8 cellular contexts compared by ENCODE assay signal in genomic region chr5:172771439-172772111, GRCh38. TPM values are rescaled to one million over a fixed set of nuclear protein-coding genes. Genes with fewer than 3 reads are reported as not detected.
DNase-seq lines count a peak whose midpoint lies in the region; ATAC-seq and TF ChIP-seq lines count a peak whose summit lies in the region.

No MANE protein-coding gene starts in this region.

- peaks cover 11% of the 10 kb centered on the region for H3K36me3 Mint-ChIP-seq in activated CD4-positive, alpha-beta T cell treated with anti-CD3 and anti-CD28 coated beads, Interleukin-2, amount 10 ng/mL, durations not matched to agents 7 days and 5 days (ENCODE audit: low read depth)
- H3K36me3 Mint-ChIP-seq in memory B cell: peaks cover 16% of the 10 kb centered on the region

- H3K4me3 Mint-ChIP-seq in activated CD4-positive, alpha-beta T cell treated with anti-CD3 and anti-CD28 coated beads, Interleukin-2, amount 10 ng/mL, durations not matched to agents 7 days and 5 days: peak overlapping the region; percentile 87
- H3K4me3 Mint-ChIP-seq in memory B cell: peak overlapping the region; percentile 95

- H3F3A ChIP-seq in PC-3 (ENCODE audit: low read length, unreplicated experiment): peaks cover 18% of the 10 kb centered on the region

- no peaks in the 10 kb centered on the region for H3K27me3 Mint-ChIP-seq in activated CD4-positive, alpha-beta T cell treated with anti-CD3 and anti-CD28 coated beads, Interleukin-2, amount 10 ng/mL, durations not matched to agents 7 days and 5 days
- no peaks in the 10 kb centered on the region for H3K27me3 Mint-ChIP-seq in memory B cell

- peaks cover 57% of the 10 kb centered on the region for H3K4me1 ChIP-seq in PC-3 (ENCODE audit: insufficient read depth, low read length)
- H3K4me1 ChIP-seq in urinary bladder (ENCODE audit: insufficient read depth): no peaks in the 10 kb centered on the region

- POLR2A ChIA-PET in activated CD4-positive, alpha-beta T cell treated with anti-CD3 and anti-CD28 coated beads, Interleukin-2, amount 10 ng/mL, durations not matched to agents 7 days and 5 days (lab: Charles Lee): interaction anchor here (0.5 to 0.7 kb wide), 3 partner anchors 11 to 584 kb away, joined by 3 to 5 read pairs (median 4); no protein-coding TSS in a partner anchor
- POLR2A ChIA-PET in PC-3 (lab: Charles Lee; ENCODE audit: unreplicated experiment): interaction anchor here (0.5 to 1.3 kb wide), 9 partner anchors 11 to 1171 kb away, joined by 3 to 16 read pairs (median 4); no protein-coding TSS in a partner anchor

- peak overlapping the region; percentile 90 for H3K27ac ChIP-seq in PC-3 (ENCODE audit: low read length)
- peak overlapping the region; percentile 98 for H3K27ac ChIP-seq in urinary bladder (ENCODE audit: low read depth)

- H3K79me2 ChIP-seq in PC-3 (ENCODE audit: low read length): peaks cover 35% of the 10 kb centered on the region

- H3K9me3 ChIP-seq in PC-3 (ENCODE audit: low read length): no peaks in the 10 kb centered on the region

- DNase-seq in activated CD4-positive, alpha-beta T cell treated with anti-CD3 and anti-CD28 coated beads, Interleukin-2, amount 10 ng/mL, durations not matched to agents 7 days and 5 days: no peak
- no peak for DNase-seq in activated CD4-positive, alpha-beta T cell treated with anti-CD3 and anti-CD28 coated beads, Interleukin-2, amount 50 U/mL, for 1 hour
- DNase-seq in PC-3: peak; percentile 51
- DNase-seq in cerebellar cortex (ENCODE audit: low spot score): peak; percentile 69
- DNase-seq in memory B cell (ENCODE audit: low spot score in 2 of 2): peak in 1 of 2 donors; percentile 81
- no peak for DNase-seq in kidney glomerular epithelial cell (lab: John Stamatoyannopoulos, UW)
- DNase-seq in NCI-H1105 treated with DMSO at 0.1 percent for 48 hours (lab: John Stamatoyannopoulos, UW): no peak

- H3K27ac Mint-ChIP-seq in activated CD4-positive, alpha-beta T cell treated with anti-CD3 and anti-CD28 coated beads, Interleukin-2, amount 10 ng/mL, durations not matched to agents 7 days and 5 days: peak overlapping the region; percentile 99
- H3K27ac Mint-ChIP-seq in memory B cell: peak overlapping the region; percentile 100

- intact Hi-C loops in PC-3 (cut with micrococcal nuclease): loop anchor here (1.0 to 10.0 kb wide), 9 partner anchors 27 to 683 kb away; partner anchors contain the start of gene RPL26L1

- CTCF ChIA-PET in activated CD4-positive, alpha-beta T cell treated with anti-CD3 and anti-CD28 coated beads, Interleukin-2, amount 10 ng/mL, durations not matched to agents 7 days and 5 days (lab: Charles Lee): interaction anchor here (0.6 to 4.5 kb wide), 34 partner anchors 10 to 764 kb away, joined by 3 to 26 read pairs (median 4); partner anchors contain the start of genes ERGIC1 and RPL26L1
- CTCF ChIA-PET in PC-3 (lab: Charles Lee): interaction anchor here (0.6 to 1.0 kb wide), 4 partner anchors 26 to 310 kb away, joined by 3 to 7 read pairs (median 4); no protein-coding TSS in a partner anchor

- H4K20me1 ChIP-seq in PC-3 (ENCODE audit: low read length): peaks cover 32% of the 10 kb centered on the region

- no peak for TF ChIP-seq CTCF in PC-3 (conservative IDR thresholded peaks at IDR 0.05; ENCODE audit: low read depth, low read length)

- H2AFZ ChIP-seq in PC-3 (ENCODE audit: low read length): no peak overlapping the region

- 1% methylated on average over 40 of the region's 40 CpGs for WGBS in urinary bladder

- H3K4me1 Mint-ChIP-seq in activated CD4-positive, alpha-beta T cell treated with anti-CD3 and anti-CD28 coated beads, Interleukin-2, amount 10 ng/mL, durations not matched to agents 7 days and 5 days: peaks cover 53% of the 10 kb centered on the region
- peaks cover 25% of the 10 kb centered on the region for H3K4me1 Mint-ChIP-seq in memory B cell

- H3K9me2 ChIP-seq in PC-3 (replicated peaks; ENCODE audit: low read length): no peaks in the 10 kb centered on the region

- no peaks in the 10 kb centered on the region for H3K27me3 ChIP-seq in PC-3 (ENCODE audit: low read length)

- ATAC-seq in PC-3 (peak; percentile 5), memory B cell (ENCODE audit: low read depth) (no peak)

- TSS peak; percentile 68 for BruUV-seq in PC-3 (replicated peaks; lab: Mats Ljungman, UMichigan)

- peak overlapping the region; percentile 89 for H3K9ac ChIP-seq in PC-3 (ENCODE audit: low read length)

- no peaks in the 10 kb centered on the region for H3K9me3 Mint-ChIP-seq in activated CD4-positive, alpha-beta T cell treated with anti-CD3 and anti-CD28 coated beads, Interleukin-2, amount 10 ng/mL, durations not matched to agents 7 days and 5 days
- H3K9me3 Mint-ChIP-seq in memory B cell: no peaks in the 10 kb centered on the region

- peaks cover 29% of the 10 kb centered on the region for H3K36me3 ChIP-seq in PC-3 (ENCODE audit: low read depth, low read length)
- peaks cover 3% of the 10 kb centered on the region for H3K36me3 ChIP-seq in urinary bladder (ENCODE audit: insufficient read depth)

- H3K4me3 ChIP-seq in PC-3 (ENCODE audit: low read length): peak overlapping the region; percentile 68
- H3K4me3 ChIP-seq in urinary bladder (ENCODE audit: low read depth, low read length): peak overlapping the region; percentile 36

- H3K4me2 ChIP-seq in PC-3 (ENCODE audit: low read length): peak overlapping the region; percentile 90

RNA-seq across cellular contexts. Expression of gene DUSP1, which starts 0.6 kb away (rescaled TPM):
- 10 to 100 TPM; 11.3 to 14.9 TPM for total RNA-seq in activated CD4-positive, alpha-beta T cell treated with anti-CD3 and anti-CD28 coated beads, Interleukin-2, amount 10 ng/mL, durations not matched to agents 7 days and 5 days
- total RNA-seq in PC-3 (2014; rRNA removed) (522 and 586 TPM in 2 replicates), urinary bladder (76.4 TPM)
- 822 TPM for polyA plus RNA-seq in urinary bladder

Comparison
In these comparisons a context has a peak if more than half of its experiments do, and no peak if none do; other contexts are left out.
1. DNase-seq: peak in PC-3 (single experiment) and cerebellar cortex (single experiment); none in activated CD4-positive, alpha-beta T cell treated with anti-CD3 and anti-CD28 coated beads, Interleukin-2, amount 10 ng/mL, durations not matched to agents 7 days and 5 days (single experiment), activated CD4-positive, alpha-beta T cell treated with anti-CD3 and anti-CD28 coated beads, Interleukin-2, amount 50 U/mL, for 1 hour (single experiment), kidney glomerular epithelial cell (single experiment) and NCI-H1105 treated with DMSO at 0.1 percent for 48 hours (single experiment).